Comparison of ENCODE assay signal across 3 cellular contexts in genomic region chr7:156490021-156490800, GRCh38.
"Had no signal": no experiment of that assay in that cellular context is flagged by ENCODE, and none has a peak within 500 bp of the region (broad histone marks: within the 10 kb centered on the region; RNA-seq: fewer than 3 reads in every experiment).

No MANE protein-coding gene starts in this region.

- H3K4me3 ChIP-seq: GM12878 had no signal

- DNase-seq: GDM1, GF-D8 had no signal

- ATAC-seq: GM12878 had no signal
